8 cellular contexts compared by ENCODE assay signal in the genomic region with DNA sequence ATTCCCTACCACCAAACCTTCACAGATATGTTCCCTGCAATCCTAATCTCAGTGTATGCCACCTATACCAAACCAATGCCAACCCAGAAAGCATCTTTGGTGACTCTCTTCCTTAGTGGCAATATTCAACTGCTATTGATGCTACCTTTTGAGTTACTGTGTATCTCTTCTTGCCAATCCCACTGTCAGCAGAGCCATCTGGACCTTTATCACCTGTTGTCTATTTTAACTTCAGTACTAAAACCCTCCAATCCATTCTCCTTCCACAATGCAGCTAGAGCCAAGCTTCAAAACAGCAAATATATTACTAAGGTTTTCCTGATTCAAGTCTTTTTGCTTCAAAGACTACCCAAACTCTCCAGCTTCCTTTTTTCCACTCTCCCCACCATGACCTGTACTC.
"Had no signal": no experiment of that assay in that cellular context is flagged by ENCODE, and none has a peak within 500 bp of the region (broad histone marks: within the 10 kb centered on the region; RNA-seq: fewer than 3 reads in every experiment).

No MANE protein-coding gene starts in this region.

- DNase-seq: H9, HCEC 1CT, IMR-90 had no signal

- H3K4me3 ChIP-seq: GM23338, K562 had no signal

- FAIRE-seq: H1, H54, HTR-8/SVneo, K562 had no signal
